Comparison of ENCODE assay signal across 1 cellular context in the genomic region with DNA sequence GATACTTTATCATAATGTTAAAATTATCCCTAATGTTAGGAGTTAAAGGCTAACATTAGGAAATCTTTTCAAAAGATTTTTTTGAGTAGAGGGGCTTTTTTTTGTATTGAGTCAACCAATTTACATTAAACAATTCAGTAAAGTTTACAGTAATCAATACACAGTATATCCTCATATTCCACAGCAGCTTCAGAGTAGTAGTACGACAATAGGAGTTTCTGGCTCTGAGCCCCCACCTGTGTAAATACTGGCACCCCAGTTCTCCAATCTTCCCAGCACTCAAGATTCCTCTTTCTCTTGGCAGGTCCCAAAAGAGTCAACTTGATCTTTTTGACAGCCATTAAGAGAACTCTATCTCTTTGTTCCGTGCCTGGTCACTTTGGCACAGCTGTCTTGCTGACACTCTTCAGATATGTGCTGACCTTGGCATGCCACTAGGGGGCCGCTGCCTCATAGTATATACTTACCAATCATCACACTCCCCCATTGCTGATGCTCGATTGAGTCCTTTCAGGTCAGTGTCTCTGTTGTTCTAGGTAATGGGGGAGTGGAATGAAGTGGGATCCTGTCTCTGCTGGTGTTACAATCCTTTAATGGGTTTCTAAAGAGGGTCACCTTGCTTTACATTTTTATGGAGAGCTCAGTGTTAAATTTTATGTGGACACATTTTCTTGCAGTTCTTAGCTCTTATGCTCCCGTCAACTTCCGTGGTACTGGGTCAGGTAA.
TF ChIP-seq lines count a peak whose summit lies in the region.

No MANE protein-coding gene starts in this region.

TF ChIP-seq in IMR-90, 13 proteins besides CTCF, POLR2A, EP300 and RAD21:
- TF ChIP-seq RFX5 (IDR thresholded peaks at IDR 0.05; ENCODE audit: low read depth, low read length) (no peak), SMC3 (IDR thresholded peaks at IDR 0.05; ENCODE audit: low read depth, low read length) (peak; percentile 35; the same call in 1 of the 2 replicates), MXI1 (IDR thresholded peaks at IDR 0.05; ENCODE audit: borderline replicate concordance, low read depth, low read length) (no peak), USF2 (IDR thresholded peaks at IDR 0.05; ENCODE audit: low read depth, low read length) (no peak)
TF ChIP-seq in IMR-90: peak in this region for 1.
